In the genomic region with DNA sequence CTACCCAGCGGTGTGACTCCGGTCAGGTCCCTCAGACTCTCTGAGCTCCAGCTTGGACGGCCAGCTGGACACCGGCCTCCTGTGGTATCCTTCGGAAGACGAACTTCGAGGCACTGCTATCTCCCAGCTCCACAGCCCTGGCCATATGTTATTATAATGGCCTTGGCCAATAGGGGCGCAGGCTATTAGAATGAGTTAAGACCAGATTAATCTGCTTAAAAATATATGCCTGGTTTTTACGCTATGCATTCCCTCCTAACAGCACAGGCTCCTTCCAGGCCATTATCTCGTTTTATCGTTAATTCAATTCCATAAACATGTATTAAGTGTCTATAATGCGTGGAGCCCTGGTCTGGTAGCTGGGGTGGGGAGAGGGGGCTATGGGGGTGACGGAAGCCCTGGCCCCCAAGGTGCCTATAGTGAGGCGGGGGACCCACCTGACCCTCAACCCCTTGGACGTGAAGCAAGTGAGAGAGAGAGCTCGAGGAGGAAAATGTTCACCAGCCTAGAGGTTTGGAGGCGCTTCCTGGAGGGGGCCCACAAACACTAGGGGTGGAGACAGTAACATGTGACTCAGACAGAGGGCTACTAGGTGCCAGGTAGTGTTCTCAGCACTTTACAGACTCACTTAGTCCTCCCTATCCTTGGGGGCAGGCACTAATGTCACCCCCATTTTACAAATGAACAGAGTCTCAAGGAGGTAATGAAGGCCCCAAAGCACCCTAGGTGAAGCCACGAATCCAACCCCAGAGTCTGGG, we compare ENCODE assay signal across 19 cellular contexts. TPM values are rescaled to one million over a fixed set of nuclear protein-coding genes. Genes with fewer than 3 reads are reported as not detected.
DNase-seq lines count a peak whose midpoint lies in the region; ATAC-seq lines count a peak whose summit lies in the region.
"Had no signal": no experiment of that assay in that cellular context is flagged by ENCODE, and none has a peak within 500 bp of the region (broad histone marks: within the 10 kb centered on the region; RNA-seq: fewer than 3 reads in every experiment).

No MANE protein-coding gene starts in this region.

- CTCF ChIA-PET in activated CD4-positive, alpha-beta T cell treated with anti-CD3 and anti-CD28 coated beads, Interleukin-2, amount 10 ng/mL, durations not matched to agents 7 days and 5 days (lab: Charles Lee) = interaction anchor here (1.1 to 1.4 kb wide), 3 partner anchors 11 to 226 kb away, joined by 3 read pairs; no protein-coding TSS in a partner anchor

- peaks cover 5% of the 10 kb centered on the region for H3K27me3 Mint-ChIP-seq in activated CD4-positive, alpha-beta T cell treated with anti-CD3 and anti-CD28 coated beads, Interleukin-2, amount 10 ng/mL, durations not matched to agents 7 days and 5 days
- H3K27me3 Mint-ChIP-seq in activated T-helper 17 cell treated with anti-CD3 and anti-CD28 coated beads, Interleukin-2, amount 50 U/mL, for 72 hours = no peaks in the 10 kb centered on the region

- POLR2A ChIA-PET in activated CD4-positive, alpha-beta T cell treated with anti-CD3 and anti-CD28 coated beads, Interleukin-2, amount 10 ng/mL, durations not matched to agents 7 days and 5 days (lab: Charles Lee) = no interaction called here

- no peak overlapping the region for H3K4me3 Mint-ChIP-seq in activated CD4-positive, alpha-beta T cell treated with anti-CD3 and anti-CD28 coated beads, Interleukin-2, amount 10 ng/mL, durations not matched to agents 7 days and 5 days
- H3K4me3 Mint-ChIP-seq in activated T-helper 17 cell treated with anti-CD3 and anti-CD28 coated beads, Interleukin-2, amount 50 U/mL, for 72 hours = no peak overlapping the region

- peaks cover 31% of the 10 kb centered on the region for H3K4me1 Mint-ChIP-seq in activated CD4-positive, alpha-beta T cell treated with anti-CD3 and anti-CD28 coated beads, Interleukin-2, amount 10 ng/mL, durations not matched to agents 7 days and 5 days
- peaks cover 6% of the 10 kb centered on the region for H3K4me1 Mint-ChIP-seq in activated T-helper 17 cell treated with anti-CD3 and anti-CD28 coated beads, Interleukin-2, amount 50 U/mL, for 72 hours

- H3K36me3 Mint-ChIP-seq in activated CD4-positive, alpha-beta T cell treated with anti-CD3 and anti-CD28 coated beads, Interleukin-2, amount 10 ng/mL, durations not matched to agents 7 days and 5 days (ENCODE audit: low read depth) = no peaks in the 10 kb centered on the region
- H3K36me3 Mint-ChIP-seq in activated T-helper 17 cell treated with anti-CD3 and anti-CD28 coated beads, Interleukin-2, amount 50 U/mL, for 72 hours (ENCODE audit: low read depth) = no peaks in the 10 kb centered on the region

- no peaks in the 10 kb centered on the region for H3K9me3 Mint-ChIP-seq in activated CD4-positive, alpha-beta T cell treated with anti-CD3 and anti-CD28 coated beads, Interleukin-2, amount 10 ng/mL, durations not matched to agents 7 days and 5 days
- no peaks in the 10 kb centered on the region for H3K9me3 Mint-ChIP-seq in activated T-helper 17 cell treated with anti-CD3 and anti-CD28 coated beads, Interleukin-2, amount 50 U/mL, for 72 hours

- no peak for DNase-seq in activated CD4-positive, alpha-beta T cell treated with anti-CD3 and anti-CD28 coated beads, Interleukin-2, amount 10 ng/mL, durations not matched to agents 7 days and 5 days
- DNase-seq in activated CD4-positive, alpha-beta T cell treated with anti-CD3 and anti-CD28 coated beads, Interleukin-2, amount 50 U/mL, for 48 hours = no peak
- peak; percentile 60 for DNase-seq in NCI-H82 treated with DMSO at 0.1 percent for 48 hours (lab: John Stamatoyannopoulos, UW; ENCODE audit: unreplicated experiment)
- DNase-seq in stimulated activated naive CD8-positive, alpha-beta T cell treated with anti-CD3 and anti-CD28 coated beads, Interleukin-15, Interleukin-2, amounts not matched to agents 100 U/mL and 50 U/mL, for 24 hours = no peak
- no peak for DNase-seq in activated T-cell treated with anti-CD3 and anti-CD28 coated beads, Interleukin-2, amount 50 U/mL, for 48 hours
- no peak for DNase-seq in NCI-H510A (lab: John Stamatoyannopoulos, UW)
- DNase-seq: C1 segment of cervical spinal cord; Calu3; DND-41; GDM1; GOT3; KBM-7; NCI-H1092 treated with DMSO at 0.1 percent for 48 hours; NCI-H187 treated with DMSO at 0.1 percent for 48 hours; NCI-H446; NK-92 treated with Interleukin-12 subunit alpha and Interleukin-12 subunit beta, amount 100 ng/mL, for 24 hours; SJCRH30 had no signal

- peak overlapping the region; percentile 66 for H3K27ac Mint-ChIP-seq in activated CD4-positive, alpha-beta T cell treated with anti-CD3 and anti-CD28 coated beads, Interleukin-2, amount 10 ng/mL, durations not matched to agents 7 days and 5 days
- H3K27ac Mint-ChIP-seq in activated T-helper 17 cell treated with anti-CD3 and anti-CD28 coated beads, Interleukin-2, amount 50 U/mL, for 72 hours = peak overlapping the region; percentile 28

- ATAC-seq in activated T-helper 17 cell treated with anti-CD3 and anti-CD28 coated beads, Interleukin-2, amount 50 U/mL, for 72 hours (replicated peaks) = no peak
- no peak for ATAC-seq in stimulated activated naive CD8-positive, alpha-beta T cell treated with anti-CD3 and anti-CD28 coated beads, Interleukin-15, Interleukin-2, amounts not matched to agents 100 U/mL and 50 U/mL, for 24 hours
- no peak for ATAC-seq in GM19023 (IDR thresholded peaks at IDR 0.05; ENCODE audit: unreplicated experiment)

RNA-seq across cellular contexts. Expression of a gene that starts 37.5 kb away (rescaled TPM):
- total RNA-seq in activated CD4-positive, alpha-beta T cell treated with anti-CD3 and anti-CD28 coated beads, Interleukin-2, amount 10 ng/mL, durations not matched to agents 7 days and 5 days = 10 to 100 TPM; 82.1 to 87.1 TPM
- 10 to 100 TPM; 61.2 to 72.5 TPM for total RNA-seq in activated T-helper 17 cell treated with anti-CD3 and anti-CD28 coated beads, Interleukin-2, amount 50 U/mL, for 72 hours
